Comparison of ENCODE assay signal across 18 cellular contexts in genomic region chr18:34932792-34933466, GRCh38.
A peak's percentile ranks its signal among the peaks of the same experiment; 100 is the strongest.
DNase-seq lines count a peak whose midpoint lies in the region; ATAC-seq, FAIRE-seq and TF ChIP-seq lines count a peak whose summit lies in the region.
"Had no signal": no experiment of that assay in that cellular context is flagged by ENCODE, and none has a peak within 500 bp of the region (broad histone marks: within the 10 kb centered on the region; RNA-seq: fewer than 3 reads in every experiment).

No MANE protein-coding gene starts in this region.

- no peak overlapping the region for H2AFZ ChIP-seq in K562 (ENCODE audit: low read depth, low read length)

- no peaks in the 10 kb centered on the region for H3K9me1 ChIP-seq in K562 (ENCODE audit: control insufficient read depth, insufficient read depth, low read length)

- CTCF ChIA-PET in HEK293 (lab: Yijun Ruan, JAX) (interaction anchor here (1.4 kb wide), 1 partner anchor 123 kb away, joined by 3 read pairs; no protein-coding TSS in a partner anchor), K562 (lab: Yijun Ruan, JAX; ENCODE audit: low intra/inter-chr PET ratio) (no interaction called here)

- POLR2A ChIA-PET in HEK293 (lab: Yijun Ruan, JAX) = interaction anchor here (0.7 kb wide), 1 partner anchor 52 kb away, joined by 3 read pairs; no protein-coding TSS in a partner anchor
- POLR2A ChIA-PET in K562 (lab: Yijun Ruan, JAX) = interaction anchor here (0.6 to 1.3 kb wide), 2 partner anchors 11 to 203 kb away, joined by 3 to 4 read pairs; no protein-coding TSS in a partner anchor

- H3K27me3 ChIP-seq in K562 (ENCODE audit: control insufficient read depth in 2 of 2, insufficient read depth in 2 of 2, low read length in 2 of 2) (no peaks in the 10 kb centered on the region), small intestine (ENCODE audit: control insufficient read depth in 2 of 2, insufficient read depth in 2 of 2, low read length in 2 of 2) (no peaks in the 10 kb centered on the region), esophagus muscularis mucosa (no peaks in the 10 kb centered on the region)

- H4K20me1 ChIP-seq in K562 (replicated peaks; ENCODE audit: control insufficient read depth, insufficient read depth, low read length) = no peaks in the 10 kb centered on the region

- H3K4me1 ChIP-seq in HEK293 (ENCODE audit: control insufficient read depth, insufficient read depth, low read length) (no peaks in the 10 kb centered on the region), K562 (replicated peaks in 1 of 2; ENCODE audit: control insufficient read depth in 2 of 2, insufficient read depth in 2 of 2, low read length in 2 of 2) (peaks cover 0 to 3% of the 10 kb centered on the region in 2 experiments; a peak in 1 of 5 replicates), small intestine (ENCODE audit: control insufficient read depth in 2 of 2, insufficient read depth in 1 of 2, low read depth in 1 of 2, low read length in 1 of 2) (peaks cover 2 to 3% of the 10 kb centered on the region in 2 donors), esophagus muscularis mucosa (peaks cover 0 to 14% (median 6%) of the 10 kb centered on the region in 4 donors)
- H3K4me1 ChIP-seq: HAP-1 had no signal

- no peak for FAIRE-seq in K562 (lab: Jason Lieb, UNC)
- no peak for FAIRE-seq in small intestine (lab: Jason Lieb, UNC)
- FAIRE-seq: A204.1, H1 had no signal

- H3K4me3 ChIP-seq in HEK293 (ENCODE audit: low read depth, low read length) = no peak overlapping the region
- H3K4me3 ChIP-seq in K562 = no peak overlapping the region
- H3K4me3 ChIP-seq in fibroblast of mammary gland (ENCODE audit: control insufficient read depth, low read depth, low read length) = no peak overlapping the region
- no peak overlapping the region for H3K4me3 ChIP-seq in small intestine (ENCODE audit: low read depth in 1 of 2, low read length in 2 of 2)
- no peak overlapping the region for H3K4me3 ChIP-seq in esophagus muscularis mucosa
- H3K4me3 ChIP-seq: HAP-1 had no signal

- H3K9ac ChIP-seq in K562 (ENCODE audit: insufficient read depth in 1 of 2, low read depth in 2 of 2, low read length in 2 of 2) = no peak overlapping the region

- H3K4me2 ChIP-seq in K562 (ENCODE audit: insufficient read depth, low read length) = no peak overlapping the region

- H3K36me3 ChIP-seq in HEK293 (ENCODE audit: control insufficient read depth in 2 of 2, insufficient read depth in 1 of 2, low read length in 2 of 2) (no peaks in the 10 kb centered on the region), K562 (ENCODE audit: control insufficient read depth, insufficient read depth, low read length) (no peaks in the 10 kb centered on the region), small intestine (ENCODE audit: control insufficient read depth in 2 of 2, insufficient read depth in 2 of 2, low read length in 2 of 2) (no peaks in the 10 kb centered on the region), esophagus muscularis mucosa (no peaks in the 10 kb centered on the region)
- H3K36me3 ChIP-seq: HAP-1 had no signal

- TF ChIP-seq EP300 in K562 (IDR thresholded peaks at IDR 0.05; ENCODE audit: low read length) (no peak), esophagus muscularis mucosa (IDR thresholded peaks at IDR 0.05) (no peak)

- no peak for ATAC-seq in K562
- ATAC-seq in GM19463 (IDR thresholded peaks at IDR 0.05; ENCODE audit: unreplicated experiment) = no peak

- BruUV-seq in K562 (replicated peaks; lab: Mats Ljungman, UMichigan) = no TSS peak

- WGBS in K562 (ENCODE audit: insufficient coverage, low coverage, missing lambda C conversion rate) = 2% methylated on average over 4 of the region's 4 CpGs
- 90 to 94% (median 92%) methylated on average over 4 of the region's 4 CpGs for WGBS in small intestine, 3 donors
- 89% methylated on average over 4 of the region's 4 CpGs for WGBS in esophagus muscularis mucosa

- no peaks in the 10 kb centered on the region for H3K9me3 ChIP-seq in HEK293 (ENCODE audit: control insufficient read depth, insufficient read depth, low read depth, low read length)
- H3K9me3 ChIP-seq in K562 (replicated peaks; ENCODE audit: control insufficient read depth, insufficient read depth, low read depth, low read length) = no peaks in the 10 kb centered on the region
- H3K9me3 ChIP-seq in small intestine (ENCODE audit: control insufficient read depth, low read depth) = no peaks in the 10 kb centered on the region
- no peaks in the 10 kb centered on the region for H3K9me3 ChIP-seq in esophagus muscularis mucosa
- H3K9me3 ChIP-seq: Caco-2, HAP-1 had no signal

- in situ Hi-C loops in K562 (cut with MboI) = no loop called here

- TF ChIP-seq CTCF in HEK293 (tag by site-specific recombination; IDR thresholded peaks at IDR 0.05) (no peak), K562 (IDR thresholded peaks at IDR 0.05 in 2 of 3, conservative IDR thresholded peaks at IDR 0.05 in 1 of 3; ENCODE audit: insufficient read depth in 2 of 3, low read depth in 1 of 3, low read length in 3 of 3) (no peak), fibroblast of mammary gland (conservative IDR thresholded peaks at IDR 0.05; ENCODE audit: control insufficient read depth, insufficient read depth, low read depth, low read length) (no peak), esophagus muscularis mucosa (IDR thresholded peaks at IDR 0.05) (no peak)

- H3K27ac ChIP-seq in HEK293 (ENCODE audit: extremely low read depth, low read depth, low read length) (no peak overlapping the region), K562 (ENCODE audit: extremely low read depth, low read depth, low read length) (no peak overlapping the region), small intestine (ENCODE audit: low read depth in 1 of 2, low read length in 1 of 2) (no peak overlapping the region), esophagus muscularis mucosa (replicated peaks in 1 of 4) (no peak overlapping the region)
- H3K27ac ChIP-seq: C4-2B, HL-60 had no signal

- H3K79me2 ChIP-seq in K562 (ENCODE audit: control insufficient read depth, insufficient read depth, low read length) = no peaks in the 10 kb centered on the region

- intact Hi-C loops in K562 (cut with micrococcal nuclease) = no loop called here
- intact Hi-C loops in esophagus muscularis mucosa (cut with DNase I) = no loop called here

- DNase-seq in K562 (ENCODE audit: extremely low read depth in 1 of 4, low spot score in 3 of 4) = no peak
- DNase-seq in fibroblast of mammary gland (ENCODE audit: low read depth) = peak; percentile 6
- no peak for DNase-seq in small intestine
- no peak for DNase-seq in esophagus muscularis mucosa (ENCODE audit: extremely low spot score)
- DNase-seq: ACHN; Caco-2; CD4-positive, alpha-beta T cell; DMS79 treated with DMSO at 0.1 percent for 48 hours; GF-D8; IMR-90; KBM-7 had no signal

- no peak for TF ChIP-seq RAD21 in K562 (CRISPR knock-in tag; conservative IDR thresholded peaks at IDR 0.05 in 1 of 2, IDR thresholded peaks at IDR 0.05 in 1 of 2)

- TF ChIP-seq POLR2A in K562 (conservative IDR thresholded peaks at IDR 0.05) (no peak), esophagus muscularis mucosa (IDR thresholded peaks at IDR 0.05; ENCODE audit: low read depth) (no peak)

TF ChIP-seq in HEK293, 187 proteins besides CTCF, POLR2A, EP300 and RAD21:
- TF ChIP-seq ZNF792 (tag by site-specific recombination; IDR thresholded peaks at IDR 0.05) (no peak), ZNF776 (tag by site-specific recombination; IDR thresholded peaks at IDR 0.05; ENCODE audit: borderline replicate concordance) (no peak), TRIM28 (IDR thresholded peaks at IDR 0.05; ENCODE audit: borderline replicate concordance, low read length) (peak; percentile 24; the same call in 1 of the 2 replicates), SETDB1 (IDR thresholded peaks at IDR 0.05; ENCODE audit: insufficient read length, low read length) (peak; percentile 57), ZBTB1 (tag by site-specific recombination; IDR thresholded peaks at IDR 0.05) (no peak)

TF ChIP-seq in K562, 482 proteins besides CTCF, POLR2A, EP300 and RAD21 (continues in another document):
- TF ChIP-seq XRCC4 (IDR thresholded peaks at IDR 0.05; ENCODE audit: extremely low read depth, insufficient read depth, insufficient read length) = no peak
- TF ChIP-seq MNT (conservative IDR thresholded peaks at IDR 0.05) = no peak
- no peak for TF ChIP-seq TCF7 (IDR thresholded peaks at IDR 0.05; ENCODE audit: borderline replicate concordance)
- TF ChIP-seq LEF1 (IDR thresholded peaks at IDR 0.05) = no peak
- no peak for TF ChIP-seq DNMT1 (IDR thresholded peaks at IDR 0.05)
- TF ChIP-seq BCL6 (CRISPR knock-in tag; IDR thresholded peaks at IDR 0.05) = no peak
- TF ChIP-seq ZNF274 (IDR thresholded peaks at IDR 0.05; ENCODE audit: borderline replicate concordance, low read depth, low read length) = no peak
- TF ChIP-seq E4F1 (CRISPR knock-in tag; IDR thresholded peaks at IDR 0.05; ENCODE audit: borderline replicate concordance) = no peak

Comparison
In these comparisons a context has a peak if more than half of its experiments do, and no peak if none do; other contexts are left out.
1. Of the 44 proteins assayed by ChIP-seq in both K562 and HEK293: peak only in K562: none; only in HEK293: SETDB1 and TRIM28; in both: none; in neither: 42.